ENCODE assay signal across 32 cellular contexts in genomic region chr14:89516173-89516572, GRCh38.
"Had no signal": no experiment of that assay in that cellular context is flagged by ENCODE, and none has a peak within 500 bp of the region (broad histone marks: within the 10 kb centered on the region; RNA-seq: fewer than 3 reads in every experiment).

No MANE protein-coding gene starts in this region.

- ATAC-seq: K562, Panc1, Right ventricle myocardium inferior, SK-N-SH treated with all-trans-retinoic acid at 6 μM for 48 hours had no signal

- FAIRE-seq: K562, RCC 7860 had no signal

- H3K4me3 ChIP-seq: K562, MG63, PC-9, SJCRH30, SK-N-MC had no signal

- H3K27ac ChIP-seq: PC-9, RWPE1, SJCRH30, SK-N-MC had no signal

- DNase-seq: Kasumi-1, KG1, MG63, NCI-H1048, NCI-H1092 treated with DMSO at 0.1 percent for 48 hours, NCI-H1105 treated with DMSO at 0.1 percent for 48 hours, NCI-H1417, NCI-H1436, NCI-H146, NCI-H1694 treated with DMSO at 0.1 percent for 48 hours, NCI-H187 treated with DMSO at 0.1 percent for 48 hours, NCI-H2029, NCI-H2081, NCI-H2171 treated with DMSO at 0.1 percent for 48 hours, NCI-H2227 treated with DMSO at 0.1 percent for 48 hours, NCI-H446 treated with DMSO at 0.1 percent for 48 hours, NCI-H510A, NCI-H524, NCI-H69, NCI-H748 treated with DMSO at 0.1 percent for 48 hours, NCI-H82, PC-9, SHP77, SIG-M5, SJCRH30 had no signal

- H3K4me1 ChIP-seq: SJCRH30 had no signal

- H3K27me3 ChIP-seq: MG63, SJCRH30 had no signal

- H3K4me2 ChIP-seq: PC-9 had no signal

- H2AFZ ChIP-seq: PC-9 had no signal

- H3K9me3 ChIP-seq: MG63, SJCRH30 had no signal

- H3K36me3 ChIP-seq: MG63 had no signal
